11 cellular contexts compared by ENCODE assay signal in the genomic region with DNA sequence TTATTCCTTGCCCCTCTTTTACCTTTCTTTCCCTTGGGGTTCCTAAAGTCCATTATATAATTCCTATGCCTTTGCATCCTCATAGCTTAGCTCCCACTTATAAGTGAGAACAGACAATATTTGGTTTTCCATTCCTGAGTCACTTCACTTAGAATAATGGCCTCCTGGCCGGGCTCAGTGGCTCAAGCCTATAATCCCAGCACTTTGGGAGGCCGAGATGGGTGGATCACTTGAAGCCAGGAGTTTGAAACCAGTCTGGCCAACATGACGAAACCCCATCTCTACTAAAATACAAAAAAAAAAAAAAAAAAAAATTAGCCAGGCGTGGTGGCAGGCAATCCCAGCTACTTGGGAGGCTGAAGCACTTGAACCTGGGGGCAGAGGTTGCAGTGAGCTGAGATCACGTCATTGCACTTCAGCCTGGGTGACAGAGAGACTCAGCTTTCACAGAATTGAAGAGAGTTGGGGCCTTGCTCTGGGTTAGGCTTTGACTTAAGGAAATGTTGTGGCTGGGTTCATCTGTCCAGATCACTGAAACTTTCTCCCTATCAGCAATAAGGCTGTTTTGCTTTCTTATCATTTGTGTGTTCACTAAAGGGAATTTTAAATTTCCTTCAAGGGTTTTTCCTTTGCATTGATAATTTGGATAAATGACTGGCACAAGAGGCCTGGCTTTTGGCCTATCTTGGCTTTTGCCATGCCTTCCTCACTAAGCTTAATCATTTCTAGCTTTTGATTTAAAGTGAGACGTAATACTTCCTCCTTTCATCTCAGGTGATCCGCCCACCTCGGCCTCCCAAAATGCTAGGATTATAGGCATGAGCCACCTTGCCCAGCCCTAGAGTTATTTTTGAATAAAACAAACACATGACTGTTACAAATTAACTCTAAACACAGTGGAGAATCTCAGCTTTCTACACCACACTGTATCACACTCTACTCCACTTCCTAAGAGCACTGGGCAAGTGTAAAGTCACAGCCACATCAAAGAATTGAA. TPM values are rescaled to one million over a fixed set of nuclear protein-coding genes. Genes with fewer than 3 reads are reported as not detected.
DNase-seq lines count a peak whose midpoint lies in the region; ATAC-seq, FAIRE-seq and TF ChIP-seq lines count a peak whose summit lies in the region.
"Not testable (repeated sequence)": the region's sequence is repeated elsewhere in the genome, so short reads cannot be mapped to it uniquely, and the experiment has no call there.
"Had no signal": no experiment of that assay in that cellular context is flagged by ENCODE, and none has a peak within 500 bp of the region (broad histone marks: within the 10 kb centered on the region; RNA-seq: fewer than 3 reads in every experiment).

No MANE protein-coding gene starts in this region.

- not testable (repeated sequence) for H3K9me3 ChIP-seq in small intestine (ENCODE audit: control insufficient read depth, low read depth)

- not testable (repeated sequence) for H3K9me3 Mint-ChIP-seq in Calu3 (ENCODE audit: low read depth, unreplicated experiment); activated B cell treated with CpG ODN at 0.5 μM for 24 hours

- not testable (repeated sequence) for FAIRE-seq in small intestine (lab: Jason Lieb, UNC)

- H3K27ac Mint-ChIP-seq in Calu3 (ENCODE audit: unreplicated experiment) (peak overlapping the region; percentile 88), activated B cell treated with CpG ODN at 0.5 μM for 24 hours (peak overlapping the region; percentile 46)

- H3K27me3 Mint-ChIP-seq in Calu3 (ENCODE audit: unreplicated experiment); activated B cell treated with CpG ODN at 0.5 μM for 24 hours: not testable (repeated sequence)

- not testable (repeated sequence) for H3K36me3 ChIP-seq in kidney epithelial cell (ENCODE audit: control insufficient read depth, insufficient read depth, low read length); small intestine (ENCODE audit: control insufficient read depth in 2 of 2, insufficient read depth in 2 of 2, low read length in 2 of 2)

- POLR2A ChIA-PET in activated B cell treated with CpG ODN at 0.5 μM for 24 hours (lab: Charles Lee), result interaction anchor here (0.6 to 1.9 kb wide), 4 partner anchors 24 to 927 kb away, joined by 3 to 11 read pairs (median 4); a partner anchor contains a TSS

- H3K4me1 ChIP-seq in small intestine (ENCODE audit: control insufficient read depth in 2 of 2, insufficient read depth in 1 of 2, low read depth in 1 of 2, low read length in 1 of 2), result not testable (repeated sequence)

- H3K27me3 ChIP-seq in kidney epithelial cell (ENCODE audit: control insufficient read depth, insufficient read depth, low read length); small intestine (ENCODE audit: control insufficient read depth in 2 of 2, insufficient read depth in 2 of 2, low read length in 2 of 2): not testable (repeated sequence)

- intact Hi-C loops in Calu3 (cut with micrococcal nuclease; ENCODE audit: unreplicated experiment), result loop anchor here (2.0 kb wide), 1 partner anchor 25 kb away; a partner anchor contains a TSS
- intact Hi-C loops in activated B cell treated with CpG ODN at 0.5 μM for 24 hours (cut with micrococcal nuclease), result loop anchor here (2.0 kb wide), 1 partner anchor 25 kb away; a partner anchor contains a TSS

- WGBS in small intestine, 3 donors, result 16 to 62% (median 36%) methylated on average over 8 of the region's 8 CpGs

- H3K4me1 Mint-ChIP-seq in Calu3 (ENCODE audit: low read depth, unreplicated experiment) (peaks cover 27% of the 10 kb centered on the region), activated B cell treated with CpG ODN at 0.5 μM for 24 hours (peaks cover 12% of the 10 kb centered on the region)

- CTCF ChIA-PET in Calu3 (lab: Charles Lee), result interaction anchor here (0.6 to 1.9 kb wide), 16 partner anchors 12 to 1182 kb away, joined by 3 to 18 read pairs (median 4); a partner anchor contains a TSS
- CTCF ChIA-PET in activated B cell treated with CpG ODN at 0.5 μM for 24 hours (lab: Charles Lee), result not testable (repeated sequence)

- peak; percentile 68 for ATAC-seq in GM18868 (IDR thresholded peaks at IDR 0.05; ENCODE audit: unreplicated experiment)
- peak; percentile 76 for ATAC-seq in GM21367 (IDR thresholded peaks at IDR 0.05; ENCODE audit: unreplicated experiment)
- peak; percentile 75 for ATAC-seq in HG02798 (IDR thresholded peaks at IDR 0.05; ENCODE audit: poor library complexity, unreplicated experiment)
- ATAC-seq in HG03342 (IDR thresholded peaks at IDR 0.05; ENCODE audit: unreplicated experiment), result peak; percentile 74
- peak; percentile 42 for ATAC-seq in activated B cell treated with CpG ODN at 0.5 μM for 24 hours (ENCODE audit: low read depth)

- TF ChIP-seq CTCF in Calu3 (IDR thresholded peaks at IDR 0.05; ENCODE audit: unreplicated experiment); activated B cell treated with CpG ODN at 0.5 μM for 24 hours (IDR thresholded peaks at IDR 0.05); kidney epithelial cell (IDR thresholded peaks at IDR 0.05; ENCODE audit: insufficient read depth, low read length, poor library complexity, severe bottlenecking): not testable (repeated sequence)

- not testable (repeated sequence) for H3K36me3 Mint-ChIP-seq in Calu3 (ENCODE audit: insufficient read depth, unreplicated experiment); activated B cell treated with CpG ODN at 0.5 μM for 24 hours (ENCODE audit: low read depth)

- H3K27ac ChIP-seq in small intestine (ENCODE audit: low read depth in 1 of 2, low read length in 1 of 2), result peak overlapping the region; percentile 62 to 87

- H3K4me3 ChIP-seq in kidney epithelial cell (ENCODE audit: low read depth, low read length); small intestine (ENCODE audit: low read depth in 1 of 2, low read length in 2 of 2): not testable (repeated sequence)

- DNase-seq in Calu3, result peak; percentile 87
- DNase-seq in activated B cell treated with CpG ODN at 0.5 μM for 24 hours, result not testable (repeated sequence)
- DNase-seq in kidney epithelial cell (ENCODE audit: low read depth), result peak; percentile 7
- peak; percentile 93 for DNase-seq in small intestine

- not testable (repeated sequence) for BruUV-seq in Calu3 (replicated peaks; lab: Mats Ljungman, UMichigan)

- H3K4me3 Mint-ChIP-seq in Calu3 (ENCODE audit: low read depth, unreplicated experiment), result peak overlapping the region; percentile 48
- H3K4me3 Mint-ChIP-seq in activated B cell treated with CpG ODN at 0.5 μM for 24 hours, result not testable (repeated sequence)

RNA-seq across cellular contexts. Expression of a gene that starts 13.9 kb away (rescaled TPM):
- total RNA-seq in Calu3 (2022) (0.80 and 1.1 TPM in 2 replicates), activated B cell treated with CpG ODN at 0.5 μM for 24 hours (0.64 TPM in 1 of 2 replicates, not detected in the other), kidney epithelial cell (not detected in 2 replicates)
- not detected for polyA plus RNA-seq in small intestine
- total RNA-seq: myocyte, posterior vena cava, SJCRH30 had no signal

RNA-seq across cellular contexts. Expression of a gene that starts 24.6 kb away (rescaled TPM):
- 26.0 and 27.2 TPM in 2 replicates for total RNA-seq in Calu3 (2022)
- 12.7 and 16.4 TPM in 2 replicates for total RNA-seq in activated B cell treated with CpG ODN at 0.5 μM for 24 hours
- 3.9 and 4.0 TPM in 2 replicates for total RNA-seq in kidney epithelial cell
- 10 to 100 TPM in 2 of 3 donors, 1 to 10 TPM in 1; 4.4 to 15.4 (median 12.7) TPM for polyA plus RNA-seq in small intestine

RNA-seq across cellular contexts. Expression of a gene that starts 41.8 kb away (rescaled TPM):
- 9.3 and 10.3 TPM in 2 replicates for total RNA-seq in Calu3 (2022)
- 30.3 and 31.4 TPM in 2 replicates for total RNA-seq in activated B cell treated with CpG ODN at 0.5 μM for 24 hours
- total RNA-seq in kidney epithelial cell, result 14.7 and 21.7 TPM in 2 replicates
- 1 to 10 TPM; 5.6 to 9.9 (median 8.9) TPM for polyA plus RNA-seq in small intestine

RNA-seq across cellular contexts. Expression of a gene that starts 41.9 kb away (rescaled TPM):
- 41.0 and 47.2 TPM in 2 replicates for total RNA-seq in Calu3 (2022)
- total RNA-seq in activated B cell treated with CpG ODN at 0.5 μM for 24 hours, result 34.4 and 44.5 TPM in 2 replicates
- total RNA-seq in kidney epithelial cell, result 28.2 and 33.7 TPM in 2 replicates
- 10 to 100 TPM; 20.6 to 24.3 (median 20.8) TPM for polyA plus RNA-seq in small intestine
